Comparison of ENCODE assay signal across 8 cellular contexts in genomic region chr20:47502801-47503239, GRCh38. TPM values are rescaled to one million over a fixed set of nuclear protein-coding genes. Genes with fewer than 3 reads are reported as not detected.
A peak's percentile ranks its signal among the peaks of the same experiment; 100 is the strongest.
DNase-seq lines count a peak whose midpoint lies in the region; ATAC-seq and TF ChIP-seq lines count a peak whose summit lies in the region.

No MANE protein-coding gene starts in this region.

- TF ChIP-seq CTCF in cardiac muscle cell (IDR thresholded peaks at IDR 0.05; ENCODE audit: low read depth, low read length) (no peak), adrenal gland (IDR thresholded peaks at IDR 0.05) (no peak)

- H3K27me3 ChIP-seq in cardiac muscle cell: no peaks in the 10 kb centered on the region
- H3K27me3 ChIP-seq in adrenal gland: no peaks in the 10 kb centered on the region
- no peaks in the 10 kb centered on the region for H3K27me3 ChIP-seq in iPS DF 6.9 (ENCODE audit: control insufficient read depth, insufficient read depth, low read length)

- H3K36me3 ChIP-seq in cardiac muscle cell: no peaks in the 10 kb centered on the region
- no peaks in the 10 kb centered on the region for H3K36me3 ChIP-seq in adrenal gland (replicated peaks in 1 of 2)
- no peaks in the 10 kb centered on the region for H3K36me3 ChIP-seq in iPS DF 6.9 (ENCODE audit: control insufficient read depth, insufficient read depth, low read length)

- H3K9me3 ChIP-seq in cardiac muscle cell (ENCODE audit: low read depth) (no peaks in the 10 kb centered on the region), adrenal gland (replicated peaks in 1 of 3) (no peaks in the 10 kb centered on the region), iPS DF 6.9 (ENCODE audit: control insufficient read depth, insufficient read depth, low read length) (no peaks in the 10 kb centered on the region)

- ATAC-seq in Right ventricle myocardium inferior (no peak), GM21619 (IDR thresholded peaks at IDR 0.05; ENCODE audit: unreplicated experiment) (no peak), GM21423 (IDR thresholded peaks at IDR 0.05; ENCODE audit: unreplicated experiment) (no peak)

- H3K4me3 ChIP-seq in cardiac muscle cell: peak overlapping the region; percentile 92
- H3K4me3 ChIP-seq in adrenal gland: peak overlapping the region; percentile 27 to 92 (median 62)
- H3K4me3 ChIP-seq in iPS DF 6.9 (ENCODE audit: low read length): peak overlapping the region; percentile 94; the same call in 1 of the 2 replicates
- peak overlapping the region; percentile 96 for H3K4me3 ChIP-seq in skeletal muscle cell (ENCODE audit: low read depth, low read length)

- peak in 1 of 2 donors; percentile 31 for TF ChIP-seq POLR2A in adrenal gland (IDR thresholded peaks at IDR 0.05)

- H3K27ac ChIP-seq in cardiac muscle cell: no peak overlapping the region
- peak overlapping the region; percentile 12 to 94 (median 90) for H3K27ac ChIP-seq in adrenal gland
- H3K27ac ChIP-seq in iPS DF 6.9 (ENCODE audit: low read length): no peak overlapping the region

- 0 to 1% (median 0%) methylated on average over 11 of the region's 11 CpGs for WGBS in adrenal gland, 4 donors
- WGBS in iPS DF 6.9 (ENCODE audit: insufficient coverage, insufficient read length): no CpG with 5 or more reads among the region's 11 CpGs

- H3K4me1 ChIP-seq in cardiac muscle cell (ENCODE audit: low read depth): peaks cover 14% of the 10 kb centered on the region
- peaks cover 14 to 32% of the 10 kb centered on the region in 2 donors for H3K4me1 ChIP-seq in adrenal gland (replicated peaks in 1 of 2)
- H3K4me1 ChIP-seq in iPS DF 6.9 (ENCODE audit: control insufficient read depth, insufficient read depth, low read length): no peaks in the 10 kb centered on the region

- DNase-seq in cardiac muscle cell (ENCODE audit: low read depth in 1 of 2, low spot score in 1 of 2) (peak; percentile 36 to 49), Right ventricle myocardium inferior (ENCODE audit: missing footprints) (no peak), NCI-H526 (lab: John Stamatoyannopoulos, UW) (peak; percentile 63 to 67), adrenal gland (no peak), iPS DF 6.9 (ENCODE audit: low read depth, low spot score) (no peak), skeletal muscle cell (ENCODE audit: low read depth) (no peak)

- intact Hi-C loops in Right ventricle myocardium inferior (cut with DNase I): loop anchor here (5.0 kb wide), 5 partner anchors 59 to 119 kb away; no protein-coding TSS in a partner anchor
- intact Hi-C loops in adrenal gland (cut with DNase I): loop anchor here in 1 of 2 donors (10.0 kb wide), 1 partner anchor 62 kb away; no protein-coding TSS in a partner anchor

RNA-seq across cellular contexts. Expression of gene NCOA3, which starts 1.1 kb away (rescaled TPM):
- total RNA-seq in cardiac muscle cell (13.2 and 16.2 TPM in 2 replicates), Right ventricle myocardium inferior (21.6 TPM), adrenal gland (10 to 100 TPM; 19.0 to 35.6 (median 24.2) TPM)
- polyA plus RNA-seq in cardiac muscle cell (6.7 and 13.0 TPM in 2 replicates), adrenal gland (10 to 100 TPM in 1 of 3 donors, 1 to 10 TPM in 2; 2.6 to 15.4 (median 5.9) TPM)

Comparison
In these comparisons a context has a peak if more than half of its experiments do, and no peak if none do; other contexts are left out.
1. DNase-seq: peak in cardiac muscle cell (2 of 2) and NCI-H526 (2 of 2); none in Right ventricle myocardium inferior (single experiment), adrenal gland (0 of 7), iPS DF 6.9 (single experiment) and skeletal muscle cell (single experiment).
2. H3K27ac ChIP-seq: peak in adrenal gland (5 of 5); none in cardiac muscle cell (single experiment) and iPS DF 6.9 (single experiment).
3. Peak in every context shown above with its lines, with median percentiles within 50 percentile points of each other: H3K4me3 ChIP-seq.